Comparison of ENCODE assay signal across 14 cellular contexts in the genomic region with DNA sequence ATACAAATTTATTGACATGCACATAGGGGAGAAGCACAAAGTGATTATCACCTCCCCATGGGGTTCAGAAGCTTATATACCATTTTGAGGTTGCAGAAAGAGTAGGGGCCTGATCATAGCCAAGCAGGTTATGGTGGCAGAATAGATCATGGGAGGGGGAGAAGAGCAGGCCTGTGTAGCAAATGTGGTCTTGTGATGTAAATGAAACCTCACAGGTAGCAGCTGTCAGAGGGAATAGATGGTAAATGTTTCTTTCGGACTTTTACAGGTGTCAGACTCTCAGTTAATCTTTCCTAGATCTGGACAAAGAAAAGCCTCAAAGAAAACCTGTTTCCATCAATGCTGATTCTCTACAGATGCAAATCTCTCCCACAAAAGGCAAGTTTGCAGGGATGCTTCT.
"Had no signal": no experiment of that assay in that cellular context is flagged by ENCODE, and none has a peak within 500 bp of the region (broad histone marks: within the 10 kb centered on the region; RNA-seq: fewer than 3 reads in every experiment).

No MANE protein-coding gene starts in this region.

- DNase-seq: activated CD4-positive, alpha-beta T cell treated with anti-CD3 and anti-CD28 coated beads, Interleukin-2, amount 10 ng/mL, durations not matched to agents 24 days and 14 days; activated CD4-positive, CD25-positive, alpha-beta regulatory T cell; activated CD8-positive, alpha-beta memory T cell treated with anti-CD3 and anti-CD28 coated beads, Interleukin-2, amount 50 U/mL, for 48 hours; activated gamma-delta T cell; activated T-cell treated with anti-CD3 and anti-CD28 coated beads, Interleukin-2, amount 50 U/mL, for 72 hours; left cardiac atrium; midbrain; stomach had no signal

- ATAC-seq: activated naive CD4-positive, alpha-beta T cell treated with anti-CD3 and anti-CD28 coated beads, Interleukin-2, amount 50 U/mL, for 72 hours; activated T-cell treated with anti-CD3 and anti-CD28 coated beads, Interleukin-2, amount 50 U/mL, for 72 hours; gastroesophageal sphincter; left cardiac atrium had no signal

- FAIRE-seq: endometrium had no signal

- H3K36me3 ChIP-seq: gastroesophageal sphincter, right atrium auricular region, stomach, thoracic aorta had no signal

- H3K27ac ChIP-seq: gastroesophageal sphincter, right atrium auricular region, skin epidermis, stomach, thoracic aorta had no signal

- H3K4me3 ChIP-seq: gastroesophageal sphincter, right atrium auricular region, skin epidermis, stomach, thoracic aorta had no signal

- H3K9me3 ChIP-seq: gastroesophageal sphincter, right atrium auricular region, stomach, thoracic aorta had no signal

- H3K27me3 ChIP-seq: gastroesophageal sphincter, right atrium auricular region, stomach had no signal

- H3K4me1 ChIP-seq: gastroesophageal sphincter, right atrium auricular region, stomach had no signal
